ENCODE assay signal across 8 cellular contexts in genomic region chr3:49120096-49120437, GRCh38. TPM values are rescaled to one million over a fixed set of nuclear protein-coding genes. Genes with fewer than 3 reads are reported as not detected.
A peak's percentile ranks its signal among the peaks of the same experiment; 100 is the strongest.
DNase-seq lines count a peak whose midpoint lies in the region; ATAC-seq and TF ChIP-seq lines count a peak whose summit lies in the region.

No MANE protein-coding gene starts in this region.

- H3K4me1 Mint-ChIP-seq in H9: peaks cover 4% of the 10 kb centered on the region in 2 experiments; a peak in 3 of 4 replicates
- H3K4me1 Mint-ChIP-seq in activated T-helper 2 cell treated with anti-CD3 and anti-CD28 coated beads, Interferon-gamma antibody, Interleukin-2, Interleukin-4, amounts not matched to agents 10 μg/mL and 5 μg/mL and 100 μg/mL, durations not matched to agents 14 hours and 24 hours and 36 hours (ENCODE audit: low read depth): peaks cover 11% of the 10 kb centered on the region

- H2AFZ ChIP-seq in ACC112 (ENCODE audit: low read length, unreplicated experiment) (no peak overlapping the region), H9 (ENCODE audit: low read length) (no peak overlapping the region)

- H3K36me3 ChIP-seq in ACC112 (ENCODE audit: insufficient read depth, low read length) (peaks cover 13% of the 10 kb centered on the region; the same call in 1 of the 2 replicates), left ventricle myocardium inferior (peaks cover 80% of the 10 kb centered on the region), skeletal muscle tissue (ENCODE audit: control insufficient read depth in 3 of 3, insufficient read depth in 3 of 3, low read length in 3 of 3) (peaks cover 74 to 78% (median 77%) of the 10 kb centered on the region in 3 donors)

- intact Hi-C loops in activated T-helper 2 cell treated with anti-CD3 and anti-CD28 coated beads, Interferon-gamma antibody, Interleukin-2, Interleukin-4, amounts not matched to agents 10 μg/mL and 5 μg/mL and 100 μg/mL, durations not matched to agents 14 hours and 24 hours and 36 hours (cut with micrococcal nuclease): loop anchor here (1.0 to 5.0 kb wide), 3 partner anchors 16 to 47 kb away; partner anchors contain the start of genes CCDC71, QARS1 and QRICH1
- intact Hi-C loops in left ventricle myocardium inferior (cut with micrococcal nuclease): no loop called here

- H2BK12ac ChIP-seq in H9 (ENCODE audit: insufficient read length, low read depth, low read length): no peak overlapping the region

- no peak overlapping the region for H2BK20ac ChIP-seq in H9 (ENCODE audit: low read depth, low read length, poor library complexity, severe bottlenecking)

- no peak overlapping the region for H4K5ac ChIP-seq in H9 (ENCODE audit: insufficient read length, low read depth, low read length)

- no peak overlapping the region for H2BK15ac ChIP-seq in H9 (ENCODE audit: low read depth, low read length)

- no peaks in the 10 kb centered on the region for H3K9me3 Mint-ChIP-seq in H9
- no peaks in the 10 kb centered on the region for H3K9me3 Mint-ChIP-seq in activated T-helper 2 cell treated with anti-CD3 and anti-CD28 coated beads, Interferon-gamma antibody, Interleukin-2, Interleukin-4, amounts not matched to agents 10 μg/mL and 5 μg/mL and 100 μg/mL, durations not matched to agents 14 hours and 24 hours and 36 hours

- peaks cover 17% of the 10 kb centered on the region for H3K79me2 ChIP-seq in ACC112 (ENCODE audit: control insufficient read depth, insufficient read depth, low read length, unreplicated experiment)
- H3K79me2 ChIP-seq in H9 (ENCODE audit: insufficient read depth, low read length): no peaks in the 10 kb centered on the region; the same call in 1 of the 2 replicates

- no peak overlapping the region for H4K8ac ChIP-seq in H9 (replicated peaks; ENCODE audit: insufficient read length, low read depth, low read length)

- no peak overlapping the region for H3K4ac ChIP-seq in H9 (ENCODE audit: low read depth, low read length)

- H3K4me2 ChIP-seq in H9 (ENCODE audit: insufficient read depth, insufficient read length, low read length): peak overlapping the region; percentile 95

- no peak overlapping the region for H2AK5ac ChIP-seq in H9 (ENCODE audit: insufficient read length, low read length)

- peak overlapping the region; percentile 80 for H3K9ac ChIP-seq in H9 (ENCODE audit: extremely low read depth, insufficient read length, low read length)
- peak overlapping the region; percentile 98 to 100 (median 99) for H3K9ac ChIP-seq in skeletal muscle tissue (ENCODE audit: low read depth in 1 of 3, low read length in 3 of 3)

- no peak overlapping the region for H3K18ac ChIP-seq in H9 (ENCODE audit: insufficient read length, low read depth, low read length)

- no CpG with 5 or more reads among the region's 9 CpGs for WGBS in H9 (ENCODE audit: extremely low coverage, insufficient read length, low lambda C conversion rate)

- peaks cover 2% of the 10 kb centered on the region for H4K20me1 ChIP-seq in H9 (ENCODE audit: control insufficient read depth, insufficient read depth, insufficient read length)

- TF ChIP-seq CTCF in H9 (conservative IDR thresholded peaks at IDR 0.05) (no peak), left ventricle myocardium inferior (IDR thresholded peaks at IDR 0.05; ENCODE audit: borderline replicate concordance) (no peak)

- H3K4me3 Mint-ChIP-seq in H9: peak overlapping the region; percentile 81 to 91
- peak overlapping the region; percentile 88 for H3K4me3 Mint-ChIP-seq in activated T-helper 2 cell treated with anti-CD3 and anti-CD28 coated beads, Interferon-gamma antibody, Interleukin-2, Interleukin-4, amounts not matched to agents 10 μg/mL and 5 μg/mL and 100 μg/mL, durations not matched to agents 14 hours and 24 hours and 36 hours (ENCODE audit: low read depth)

- no peak overlapping the region for H2BK120ac ChIP-seq in H9 (ENCODE audit: low read depth, low read length, poor library complexity, severe bottlenecking)

- H2BK5ac ChIP-seq in H9 (ENCODE audit: insufficient read length, low read length): no peak overlapping the region

- H3K27me3 ChIP-seq in ACC112 (ENCODE audit: insufficient read depth, low read length): no peaks in the 10 kb centered on the region
- H3K27me3 ChIP-seq in H9 (ENCODE audit: insufficient read depth, low read length): no peaks in the 10 kb centered on the region
- H3K27me3 ChIP-seq in left ventricle myocardium inferior (ENCODE audit: low read depth): no peaks in the 10 kb centered on the region
- H3K27me3 ChIP-seq in skeletal muscle tissue (ENCODE audit: control insufficient read depth in 3 of 3, insufficient read depth in 3 of 3, low read length in 3 of 3): no peaks in the 10 kb centered on the region

- peaks cover 12% of the 10 kb centered on the region for H3K4me1 ChIP-seq in ACC112 (ENCODE audit: control insufficient read depth, insufficient read depth, low read length, unreplicated experiment)
- H3K4me1 ChIP-seq in H9 (ENCODE audit: insufficient read depth, low read length): 0 out of 2 replicates have a peak, but pooled peaks cover 2% of the 10 kb centered on the region
- peaks cover 41% of the 10 kb centered on the region for H3K4me1 ChIP-seq in left ventricle myocardium inferior
- H3K4me1 ChIP-seq in skeletal muscle tissue (ENCODE audit: control insufficient read depth in 3 of 3, insufficient read depth in 3 of 3, low read length in 3 of 3): peaks cover 23 to 42% (median 26%) of the 10 kb centered on the region in 3 donors

- H3K23ac ChIP-seq in H9 (ENCODE audit: insufficient read length, low read depth, low read length): no peak overlapping the region

- peak overlapping the region; percentile 80 for H3K14ac ChIP-seq in H9 (ENCODE audit: insufficient read depth, low read length)

- H3K56ac ChIP-seq in H9 (ENCODE audit: insufficient read length, low read depth, low read length): no peak overlapping the region

- no peak for ATAC-seq in GM18868 (IDR thresholded peaks at IDR 0.05; ENCODE audit: unreplicated experiment)

- no peak overlapping the region for H3T11ph ChIP-seq in H9 (ENCODE audit: low read length)

- peak overlapping the region; percentile 82 for H3K27ac ChIP-seq in ACC112 (ENCODE audit: low read depth, low read length)
- H3K27ac ChIP-seq in H9 (ENCODE audit: insufficient read length, low read depth, low read length): no peak overlapping the region
- H3K27ac ChIP-seq in left ventricle myocardium inferior (replicated peaks): peak overlapping the region; percentile 98
- H3K27ac ChIP-seq in skeletal muscle tissue (ENCODE audit: low read depth, low read length): peak overlapping the region; percentile 95

- in situ Hi-C loops in ACHN (cut with HindIII; ENCODE audit: low pct_ligation_motif_present, low pct_unique_long_range_greater_than_20kb, low sequenced_read_pairs): no loop called here

- peak overlapping the region; percentile 89 for H3K4me3 ChIP-seq in ACC112 (ENCODE audit: low read depth, low read length)
- H3K4me3 ChIP-seq in left ventricle myocardium inferior: peak overlapping the region; percentile 99
- peak overlapping the region; percentile 91 to 99 (median 98) for H3K4me3 ChIP-seq in skeletal muscle tissue (ENCODE audit: low read length in 3 of 3)

- no peak for DNase-seq in H9
- DNase-seq in activated T-helper 2 cell treated with anti-CD3 and anti-CD28 coated beads, Interferon-gamma antibody, Interleukin-2, Interleukin-4, amounts not matched to agents 10 μg/mL and 5 μg/mL and 100 μg/mL, durations not matched to agents 14 hours and 24 hours and 36 hours (ENCODE audit: low spot score): no peak
- DNase-seq in left ventricle myocardium inferior: no peak
- DNase-seq in ACHN: no peak
- DNase-seq in NCI-H187 treated with DMSO at 0.1 percent for 48 hours (lab: John Stamatoyannopoulos, UW): no peak

- peaks cover 23 to 58% (median 47%) of the 10 kb centered on the region in 3 experiments for H3K36me3 Mint-ChIP-seq in H9 (ENCODE audit: insufficient read depth in 1 of 3, low read depth in 3 of 3)
- peaks cover 40% of the 10 kb centered on the region for H3K36me3 Mint-ChIP-seq in activated T-helper 2 cell treated with anti-CD3 and anti-CD28 coated beads, Interferon-gamma antibody, Interleukin-2, Interleukin-4, amounts not matched to agents 10 μg/mL and 5 μg/mL and 100 μg/mL, durations not matched to agents 14 hours and 24 hours and 36 hours (ENCODE audit: low read depth)

- H3K9me3 ChIP-seq in H9 (ENCODE audit: control insufficient read depth, low read depth, low read length): no peaks in the 10 kb centered on the region
- H3K9me3 ChIP-seq in left ventricle myocardium inferior (replicated peaks): no peaks in the 10 kb centered on the region
- H3K9me3 ChIP-seq in skeletal muscle tissue (ENCODE audit: control insufficient read depth in 3 of 3, low read length in 3 of 3): no peaks in the 10 kb centered on the region

- H3K27ac Mint-ChIP-seq in H9: peak overlapping the region; percentile 68 to 84 (median 76)
- peak overlapping the region; percentile 80 for H3K27ac Mint-ChIP-seq in activated T-helper 2 cell treated with anti-CD3 and anti-CD28 coated beads, Interferon-gamma antibody, Interleukin-2, Interleukin-4, amounts not matched to agents 10 μg/mL and 5 μg/mL and 100 μg/mL, durations not matched to agents 14 hours and 24 hours and 36 hours

- H3K27me3 Mint-ChIP-seq in H9 (ENCODE audit: low read depth): no peaks in the 10 kb centered on the region; the same call in 1 of the 2 replicates
- no peaks in the 10 kb centered on the region for H3K27me3 Mint-ChIP-seq in activated T-helper 2 cell treated with anti-CD3 and anti-CD28 coated beads, Interferon-gamma antibody, Interleukin-2, Interleukin-4, amounts not matched to agents 10 μg/mL and 5 μg/mL and 100 μg/mL, durations not matched to agents 14 hours and 24 hours and 36 hours (ENCODE audit: low read depth)

- H4K91ac ChIP-seq in H9 (ENCODE audit: insufficient read length, low read depth, low read length): no peak overlapping the region

- peaks cover 4% of the 10 kb centered on the region for H3K79me1 ChIP-seq in H9 (ENCODE audit: insufficient read depth, low read depth, low read length, poor library complexity, severe bottlenecking)

- H3K23me2 ChIP-seq in H9 (ENCODE audit: insufficient read length, low read depth, low read length, poor library complexity, severe bottlenecking): peaks cover 5% of the 10 kb centered on the region

RNA-seq across cellular contexts. Expression of gene USP19, which starts 0.6 kb away (rescaled TPM):
- total RNA-seq in H9 (2021) (66.3 and 68.9 TPM in 2 replicates), left ventricle myocardium inferior (62.5 TPM), skeletal muscle tissue (37.1 TPM)
- 47.9 and 54.8 TPM in 2 replicates for total RNA-seq in activated T-helper 2 cell treated with anti-CD3 and anti-CD28 coated beads, Interferon-gamma antibody, Interleukin-2, Interleukin-4, amounts not matched to agents 10 μg/mL and 5 μg/mL and 100 μg/mL, durations not matched to agents 14 hours and 24 hours and 36 hours

RNA-seq across cellular contexts. Expression of gene LAMB2, which starts 12.8 kb away (rescaled TPM):
- total RNA-seq in H9 (2021): 121 and 130 TPM in 2 replicates
- total RNA-seq in activated T-helper 2 cell treated with anti-CD3 and anti-CD28 coated beads, Interferon-gamma antibody, Interleukin-2, Interleukin-4, amounts not matched to agents 10 μg/mL and 5 μg/mL and 100 μg/mL, durations not matched to agents 14 hours and 24 hours and 36 hours: 0.34 TPM in 1 of 2 replicates, not detected in the other
- 772 TPM for total RNA-seq in left ventricle myocardium inferior
- 601 TPM for total RNA-seq in skeletal muscle tissue

RNA-seq across cellular contexts. Expression of gene QARS1, which starts 15.5 kb away (rescaled TPM):
- 375 and 390 TPM in 2 replicates for total RNA-seq in H9 (2021)
- total RNA-seq in activated T-helper 2 cell treated with anti-CD3 and anti-CD28 coated beads, Interferon-gamma antibody, Interleukin-2, Interleukin-4, amounts not matched to agents 10 μg/mL and 5 μg/mL and 100 μg/mL, durations not matched to agents 14 hours and 24 hours and 36 hours: 209 and 226 TPM in 2 replicates
- 203 TPM for total RNA-seq in left ventricle myocardium inferior
- 393 TPM for total RNA-seq in skeletal muscle tissue

RNA-seq across cellular contexts. Expression of gene QRICH1, which starts 26.2 kb away (rescaled TPM):
- 151 and 167 TPM in 2 replicates for total RNA-seq in H9 (2021)
- 145 and 164 TPM in 2 replicates for total RNA-seq in activated T-helper 2 cell treated with anti-CD3 and anti-CD28 coated beads, Interferon-gamma antibody, Interleukin-2, Interleukin-4, amounts not matched to agents 10 μg/mL and 5 μg/mL and 100 μg/mL, durations not matched to agents 14 hours and 24 hours and 36 hours
- 58.8 TPM for total RNA-seq in left ventricle myocardium inferior
- total RNA-seq in skeletal muscle tissue: 92.9 TPM

RNA-seq across cellular contexts. Expression of gene CCDC71, which starts 46.1 kb away (rescaled TPM):
- total RNA-seq in H9 (2021): 26.1 and 27.6 TPM in 2 replicates
- 24.4 and 24.9 TPM in 2 replicates for total RNA-seq in activated T-helper 2 cell treated with anti-CD3 and anti-CD28 coated beads, Interferon-gamma antibody, Interleukin-2, Interleukin-4, amounts not matched to agents 10 μg/mL and 5 μg/mL and 100 μg/mL, durations not matched to agents 14 hours and 24 hours and 36 hours
- 11.9 TPM for total RNA-seq in left ventricle myocardium inferior
- total RNA-seq in skeletal muscle tissue: 11.5 TPM

Comparison
In these comparisons a context has a peak if more than half of its experiments do, and no peak if none do; other contexts are left out.
1. RNA of gene LAMB2, which starts 12.8 kb away (total RNA-seq): 772 TPM in left ventricle myocardium inferior (single experiment), 601 TPM in skeletal muscle tissue (single experiment) and 121 to 130 TPM in H9; 0.34 TPM in activated T-helper 2 cell treated with anti-CD3 and anti-CD28 coated beads, Interferon-gamma antibody, Interleukin-2, Interleukin-4, amounts not matched to agents 10 μg/mL and 5 μg/mL and 100 μg/mL, durations not matched to agents 14 hours and 24 hours and 36 hours; every median in the first group is over 10 times any median in the second.
2. Peak in every context shown above with its lines, with median percentiles within 50 percentile points of each other: H3K4me3 ChIP-seq.